ENCODE assay signal across 23 cellular contexts in the genomic region with DNA sequence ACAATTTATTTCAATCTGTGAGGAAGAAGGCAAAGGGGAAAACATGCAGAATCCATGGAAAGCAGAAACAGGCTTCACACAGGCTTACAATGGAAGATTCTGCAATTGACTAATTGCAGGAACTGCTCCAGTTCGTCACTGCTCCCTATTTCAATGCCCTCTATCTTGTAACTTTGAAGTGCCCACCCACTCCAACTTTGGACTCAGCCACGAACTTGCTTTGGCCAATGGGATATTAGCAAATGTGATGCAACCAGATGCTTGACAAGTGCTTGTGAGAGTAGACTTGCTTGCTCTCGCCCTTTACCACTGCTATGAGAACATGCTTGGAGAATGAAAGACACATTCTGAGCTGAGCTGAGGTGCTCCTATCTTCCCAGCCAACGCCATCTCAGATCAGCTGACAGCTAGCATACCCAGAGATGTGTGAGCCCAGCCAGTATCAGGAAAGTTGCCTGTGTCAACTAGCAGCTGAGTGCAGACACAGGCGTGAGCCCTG.
A peak's percentile ranks its signal among the peaks of the same experiment; 100 is the strongest.
DNase-seq lines count a peak whose midpoint lies in the region; ATAC-seq and TF ChIP-seq lines count a peak whose summit lies in the region.
"Had no signal": no experiment of that assay in that cellular context is flagged by ENCODE, and none has a peak within 500 bp of the region (broad histone marks: within the 10 kb centered on the region; RNA-seq: fewer than 3 reads in every experiment).

No MANE protein-coding gene starts in this region.

- peak overlapping the region; percentile 66 for H3K4me3 Mint-ChIP-seq in natural killer cell treated with Interleukin-12 subunit alpha and Interleukin-12 subunit beta and Interleukin-15 and Interleukin-18, amount 100 ng/mL, for 72 hours
- no peak overlapping the region for H3K4me3 Mint-ChIP-seq in natural killer cell
- no peak overlapping the region for H3K4me3 Mint-ChIP-seq in stimulated activated memory B cell treated with anti-CD40 and anti-IgM and Interleukin-4, amounts not matched to agents 10 μg/mL and 1 μg/mL and 100 μg/mL, for 72 hours
- H3K4me3 Mint-ChIP-seq: activated naive CD8-positive, alpha-beta T cell treated with anti-CD3 and anti-CD28 coated beads, Interleukin-2, amount 10 ng/mL, durations not matched to agents 7 days and 5 days; CD8-positive, alpha-beta memory T cell; stimulated activated naive CD8-positive, alpha-beta T cell treated with anti-CD3 and anti-CD28 coated beads, Interleukin-15, amount 100 ng/mL, for 72 hours had no signal

- peaks cover 0 to 4% of the 10 kb centered on the region in 2 donors for H3K27me3 Mint-ChIP-seq in natural killer cell treated with Interleukin-12 subunit alpha and Interleukin-12 subunit beta and Interleukin-15 and Interleukin-18, amount 100 ng/mL, for 72 hours
- H3K27me3 Mint-ChIP-seq in natural killer cell (ENCODE audit: low read depth in 2 of 2): peaks cover 0 to 3% of the 10 kb centered on the region in 2 donors
- no peaks in the 10 kb centered on the region for H3K27me3 Mint-ChIP-seq in stimulated activated memory B cell treated with anti-CD40 and anti-IgM and Interleukin-4, amounts not matched to agents 10 μg/mL and 1 μg/mL and 100 μg/mL, for 72 hours
- H3K27me3 Mint-ChIP-seq: activated naive CD8-positive, alpha-beta T cell treated with anti-CD3 and anti-CD28 coated beads, Interleukin-2, amount 10 ng/mL, durations not matched to agents 7 days and 5 days; stimulated activated naive CD8-positive, alpha-beta T cell treated with anti-CD3 and anti-CD28 coated beads, Interleukin-15, amount 100 ng/mL, for 72 hours had no signal

- no peak for DNase-seq in natural killer cell treated with Interleukin-12 subunit alpha and Interleukin-12 subunit beta and Interleukin-15 and Interleukin-18, amount 100 ng/mL, for 72 hours (ENCODE audit: low spot score)
- DNase-seq in natural killer cell (no peak), epithelial cell of esophagus (ENCODE audit: low read depth) (peak; percentile 0), lung (ENCODE audit: low spot score) (peak; percentile 57), upper lobe of right lung (no peak), 8988T (no peak), iPS-NIHi11 (ENCODE audit: low spot score) (no peak)
- DNase-seq: activated CD8-positive, alpha-beta memory T cell treated with anti-CD3 and anti-CD28 coated beads for 24 hours; activated naive CD8-positive, alpha-beta T cell treated with anti-CD3 and anti-CD28 coated beads, Interleukin-2, amount 10 ng/mL, durations not matched to agents 7 days and 5 days; CD8-positive, alpha-beta memory T cell; dermis blood vessel endothelial cell; glutamatergic neuron; GOT3; NCI-H187 treated with DMSO at 0.1 percent for 48 hours; NCI-H524; nucleus accumbens; PC-3; stimulated activated CD4-positive, alpha-beta T cell treated with anti-CD3 and anti-CD28 coated beads, Interleukin-1b, Interleukin-23, amount 100 ng/mL, for 48 hours; stimulated activated naive CD8-positive, alpha-beta T cell treated with anti-CD3 and anti-CD28 coated beads, Interleukin-15, amount 100 ng/mL, for 72 hours had no signal

- H3K27ac Mint-ChIP-seq in natural killer cell treated with Interleukin-12 subunit alpha and Interleukin-12 subunit beta and Interleukin-15 and Interleukin-18, amount 100 ng/mL, for 72 hours: no peak overlapping the region
- no peak overlapping the region for H3K27ac Mint-ChIP-seq in natural killer cell
- H3K27ac Mint-ChIP-seq in stimulated activated memory B cell treated with anti-CD40 and anti-IgM and Interleukin-4, amounts not matched to agents 10 μg/mL and 1 μg/mL and 100 μg/mL, for 72 hours: no peak overlapping the region
- H3K27ac Mint-ChIP-seq: activated naive CD8-positive, alpha-beta T cell treated with anti-CD3 and anti-CD28 coated beads, Interleukin-2, amount 10 ng/mL, durations not matched to agents 7 days and 5 days; CD8-positive, alpha-beta memory T cell; stimulated activated naive CD8-positive, alpha-beta T cell treated with anti-CD3 and anti-CD28 coated beads, Interleukin-15, amount 100 ng/mL, for 72 hours had no signal

- TF ChIP-seq CTCF in natural killer cell (IDR thresholded peaks at IDR 0.05): no peak
- TF ChIP-seq CTCF in epithelial cell of esophagus (IDR thresholded peaks at IDR 0.05; ENCODE audit: insufficient read depth, low read depth, low read length, missing control alignments): no peak
- no peak for TF ChIP-seq CTCF in lung (IDR thresholded peaks at IDR 0.05; ENCODE audit: control extremely low read depth, extremely low read depth)
- TF ChIP-seq CTCF in upper lobe of right lung (IDR thresholded peaks at IDR 0.05): no peak

- H3K27ac ChIP-seq in lung (ENCODE audit: low read depth in 1 of 2, low read length in 1 of 2) (no peak overlapping the region), upper lobe of right lung (no peak overlapping the region)
- H3K27ac ChIP-seq: HL-60 had no signal

- no peak overlapping the region for H3K4me3 ChIP-seq in epithelial cell of esophagus (ENCODE audit: low read length)
- H3K4me3 ChIP-seq in lung: no peak overlapping the region
- H3K4me3 ChIP-seq in upper lobe of right lung: no peak overlapping the region

- intact Hi-C loops in natural killer cell (cut with micrococcal nuclease) (no loop called here), upper lobe of right lung (cut with DNase I) (no loop called here)

- H3K9me3 ChIP-seq in lung (ENCODE audit: control insufficient read depth in 2 of 2, insufficient read depth in 1 of 2, low read length in 1 of 2): no peaks in the 10 kb centered on the region
- H3K9me3 ChIP-seq in upper lobe of right lung: no peaks in the 10 kb centered on the region

- ATAC-seq in natural killer cell treated with Interleukin-12 subunit alpha and Interleukin-12 subunit beta and Interleukin-15 and Interleukin-18, amount 100 ng/mL, for 72 hours: no peak
- no peak for ATAC-seq in natural killer cell
- ATAC-seq in lung (ENCODE audit: insufficient read depth, low FRiP score): peak; percentile 56
- peak; percentile 80 for ATAC-seq in upper lobe of right lung
- no peak for ATAC-seq in stimulated activated memory B cell treated with anti-CD40 and anti-IgM and Interleukin-4, amounts not matched to agents 10 μg/mL and 1 μg/mL and 100 μg/mL, for 72 hours
- ATAC-seq: esophagus mucosa; PC-3; stimulated activated naive CD8-positive, alpha-beta T cell treated with anti-CD3 and anti-CD28 coated beads, Interleukin-15, amount 100 ng/mL, for 72 hours had no signal

- H3K36me3 Mint-ChIP-seq in natural killer cell treated with Interleukin-12 subunit alpha and Interleukin-12 subunit beta and Interleukin-15 and Interleukin-18, amount 100 ng/mL, for 72 hours: no peaks in the 10 kb centered on the region
- no peaks in the 10 kb centered on the region for H3K36me3 Mint-ChIP-seq in natural killer cell
- H3K36me3 Mint-ChIP-seq in stimulated activated memory B cell treated with anti-CD40 and anti-IgM and Interleukin-4, amounts not matched to agents 10 μg/mL and 1 μg/mL and 100 μg/mL, for 72 hours: no peaks in the 10 kb centered on the region
- H3K36me3 Mint-ChIP-seq: activated naive CD8-positive, alpha-beta T cell treated with anti-CD3 and anti-CD28 coated beads, Interleukin-2, amount 10 ng/mL, durations not matched to agents 7 days and 5 days; brain; CD8-positive, alpha-beta memory T cell had no signal

- WGBS in lung, 2 donors: 32 to 41% methylated on average over 5 of the region's 5 CpGs

- no peaks in the 10 kb centered on the region for H3K36me3 ChIP-seq in lung (ENCODE audit: control insufficient read depth in 2 of 2, insufficient read depth in 2 of 2, low read length in 2 of 2)
- H3K36me3 ChIP-seq in upper lobe of right lung: no peaks in the 10 kb centered on the region

- H3K27me3 ChIP-seq in lung (ENCODE audit: control insufficient read depth, insufficient read depth) (no peaks in the 10 kb centered on the region), upper lobe of right lung (no peaks in the 10 kb centered on the region)

- H3K9me3 Mint-ChIP-seq in natural killer cell treated with Interleukin-12 subunit alpha and Interleukin-12 subunit beta and Interleukin-15 and Interleukin-18, amount 100 ng/mL, for 72 hours: no peaks in the 10 kb centered on the region
- peaks cover 3 to 5% of the 10 kb centered on the region in 2 donors for H3K9me3 Mint-ChIP-seq in natural killer cell
- H3K9me3 Mint-ChIP-seq in stimulated activated memory B cell treated with anti-CD40 and anti-IgM and Interleukin-4, amounts not matched to agents 10 μg/mL and 1 μg/mL and 100 μg/mL, for 72 hours: no peaks in the 10 kb centered on the region
- H3K9me3 Mint-ChIP-seq: activated naive CD8-positive, alpha-beta T cell treated with anti-CD3 and anti-CD28 coated beads, Interleukin-2, amount 10 ng/mL, durations not matched to agents 7 days and 5 days; stimulated activated naive CD8-positive, alpha-beta T cell treated with anti-CD3 and anti-CD28 coated beads, Interleukin-15, amount 100 ng/mL, for 72 hours had no signal

- H3K4me1 Mint-ChIP-seq in natural killer cell treated with Interleukin-12 subunit alpha and Interleukin-12 subunit beta and Interleukin-15 and Interleukin-18, amount 100 ng/mL, for 72 hours (ENCODE audit: low read depth in 2 of 2): peaks cover 0 to 6% of the 10 kb centered on the region in 2 donors
- no peaks in the 10 kb centered on the region for H3K4me1 Mint-ChIP-seq in natural killer cell
- no peaks in the 10 kb centered on the region for H3K4me1 Mint-ChIP-seq in stimulated activated memory B cell treated with anti-CD40 and anti-IgM and Interleukin-4, amounts not matched to agents 10 μg/mL and 1 μg/mL and 100 μg/mL, for 72 hours
- H3K4me1 Mint-ChIP-seq: activated naive CD8-positive, alpha-beta T cell treated with anti-CD3 and anti-CD28 coated beads, Interleukin-2, amount 10 ng/mL, durations not matched to agents 7 days and 5 days; CD8-positive, alpha-beta memory T cell had no signal

- H3K4me1 ChIP-seq in lung (ENCODE audit: control insufficient read depth in 2 of 2, insufficient read depth in 2 of 2, low read length in 2 of 2) (peaks cover 0 to 2% of the 10 kb centered on the region in 2 donors), upper lobe of right lung (no peaks in the 10 kb centered on the region)

Comparison
In these comparisons a context has a peak if more than half of its experiments do, and no peak if none do; other contexts are left out.
1. ATAC-seq: peak in lung (single experiment) and upper lobe of right lung (single experiment); none in natural killer cell treated with Interleukin-12 subunit alpha and Interleukin-12 subunit beta and Interleukin-15 and Interleukin-18, amount 100 ng/mL, for 72 hours (0 of 2), natural killer cell (0 of 3) and stimulated activated memory B cell treated with anti-CD40 and anti-IgM and Interleukin-4, amounts not matched to agents 10 μg/mL and 1 μg/mL and 100 μg/mL, for 72 hours (single experiment).
2. DNase-seq: peak in epithelial cell of esophagus (single experiment) and lung (single experiment); none in natural killer cell treated with Interleukin-12 subunit alpha and Interleukin-12 subunit beta and Interleukin-15 and Interleukin-18, amount 100 ng/mL, for 72 hours (single experiment), natural killer cell (single experiment), upper lobe of right lung (single experiment), 8988T (single experiment) and iPS-NIHi11 (single experiment).